9 cellular contexts compared by ENCODE assay signal in the genomic region with DNA sequence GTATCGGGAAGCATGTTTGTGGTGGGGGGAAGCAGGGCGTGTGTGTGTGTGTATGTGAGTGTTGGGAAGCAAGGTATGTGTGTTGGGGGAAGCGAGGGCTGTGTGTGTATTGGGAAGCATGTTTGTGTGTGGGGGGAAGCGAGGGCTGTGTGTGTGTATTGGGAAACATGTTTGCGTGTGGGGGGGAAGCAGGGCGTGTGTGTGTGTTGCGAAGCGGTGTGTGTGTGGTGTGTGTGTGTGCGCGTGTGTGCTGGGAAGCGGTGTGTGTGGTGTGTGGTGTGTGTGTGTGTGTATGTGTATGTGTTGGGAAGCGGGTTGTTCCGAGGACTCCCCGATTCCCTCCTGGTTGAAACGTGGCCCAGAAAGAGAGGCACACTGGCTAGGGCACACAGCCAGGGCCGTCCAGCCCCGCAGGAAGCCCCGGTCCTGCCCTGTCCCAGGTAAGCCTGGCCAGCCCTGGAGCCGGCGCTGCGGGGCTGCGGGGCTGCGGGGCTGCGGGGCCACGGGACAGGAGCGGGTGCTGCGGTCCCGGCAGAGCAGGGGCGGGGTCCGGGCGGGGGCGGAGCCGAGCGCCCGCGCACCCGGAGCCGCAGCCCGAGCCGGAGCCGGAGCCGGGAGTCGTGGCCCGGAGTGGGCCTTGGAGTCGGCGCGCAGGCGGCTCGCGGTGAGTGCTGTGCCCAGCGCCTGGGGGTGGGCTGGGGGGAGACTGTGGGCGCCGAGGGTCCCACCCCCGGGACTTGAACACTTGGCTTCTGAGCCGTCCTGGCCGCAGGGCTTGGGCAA. TPM values are rescaled to one million over a fixed set of nuclear protein-coding genes. Genes with fewer than 3 reads are reported as not detected.
A peak's percentile ranks its signal among the peaks of the same experiment; 100 is the strongest.
DNase-seq lines count a peak whose midpoint lies in the region; ATAC-seq lines count a peak whose summit lies in the region.
"Had no signal": no experiment of that assay in that cellular context is flagged by ENCODE, and none has a peak within 500 bp of the region (broad histone marks: within the 10 kb centered on the region; RNA-seq: fewer than 3 reads in every experiment).

A gene (plus strand): TSS at position 608 of the 783 bp plus-strand sequence. CDS start 5,890 bp downstream, outside the sequence.

- peaks cover 42% of the 10 kb centered on the region for H3K36me3 Mint-ChIP-seq in activated T-helper 17 cell treated with anti-CD3 and anti-CD28 coated beads, Interleukin-2, amount 50 U/mL, for 72 hours (ENCODE audit: low read depth)

- H3K27ac Mint-ChIP-seq in activated T-helper 17 cell treated with anti-CD3 and anti-CD28 coated beads, Interleukin-2, amount 50 U/mL, for 72 hours: peak within 1 kb of the TSS; percentile 98

- DNase-seq in Right ventricle myocardium inferior (ENCODE audit: missing footprints): no peak
- DNase-seq in cardiac septum (ENCODE audit: low spot score): no peak
- DNase-seq in left cardiac atrium: no peak
- DNase-seq in NK-92 (lab: John Stamatoyannopoulos, UW; ENCODE audit: unreplicated experiment): no peak
- DNase-seq in A172 (ENCODE audit: low spot score): no peak

- no peaks in the 10 kb centered on the region for H3K27me3 ChIP-seq in skeletal muscle tissue (ENCODE audit: control insufficient read depth in 3 of 3, insufficient read depth in 3 of 3, low read length in 3 of 3)
- H3K27me3 ChIP-seq: adrenal gland had no signal

- intact Hi-C loops in Right ventricle myocardium inferior (cut with DNase I): no loop called here
- intact Hi-C loops in cardiac septum (cut with DNase I): no loop called here
- intact Hi-C loops in left cardiac atrium (cut with DNase I): no loop called here

- no peaks in the 10 kb centered on the region for H3K36me3 ChIP-seq in skeletal muscle tissue (ENCODE audit: control insufficient read depth in 3 of 3, insufficient read depth in 3 of 3, low read length in 3 of 3)
- H3K36me3 ChIP-seq: adrenal gland had no signal

- H3K27ac ChIP-seq in skeletal muscle tissue (ENCODE audit: low read depth, low read length): no peak within 1 kb of the TSS
- H3K27ac ChIP-seq: adrenal gland had no signal

- H3K4me1 ChIP-seq in skeletal muscle tissue (ENCODE audit: control insufficient read depth in 3 of 3, insufficient read depth in 3 of 3, low read length in 3 of 3): peaks cover 20 to 29% (median 26%) of the 10 kb centered on the region in 3 donors

- no peaks in the 10 kb centered on the region for H3K27me3 Mint-ChIP-seq in activated T-helper 17 cell treated with anti-CD3 and anti-CD28 coated beads, Interleukin-2, amount 50 U/mL, for 72 hours

- no peaks in the 10 kb centered on the region for H3K9me3 Mint-ChIP-seq in activated T-helper 17 cell treated with anti-CD3 and anti-CD28 coated beads, Interleukin-2, amount 50 U/mL, for 72 hours

- peak within 1 kb of the TSS; percentile 48 to 57 (median 50) for H3K4me3 ChIP-seq in skeletal muscle tissue (ENCODE audit: low read length in 3 of 3)

- H3K4me1 Mint-ChIP-seq in activated T-helper 17 cell treated with anti-CD3 and anti-CD28 coated beads, Interleukin-2, amount 50 U/mL, for 72 hours: peaks cover 64% of the 10 kb centered on the region

- no peaks in the 10 kb centered on the region for H3K9me3 ChIP-seq in skeletal muscle tissue (ENCODE audit: control insufficient read depth in 3 of 3, low read length in 3 of 3)
- H3K9me3 ChIP-seq: adrenal gland had no signal

- H3K4me3 Mint-ChIP-seq in activated T-helper 17 cell treated with anti-CD3 and anti-CD28 coated beads, Interleukin-2, amount 50 U/mL, for 72 hours: peak within 1 kb of the TSS; percentile 95

- ATAC-seq in Right ventricle myocardium inferior: peak; percentile 48
- peak; percentile 1 for ATAC-seq in activated T-helper 17 cell treated with anti-CD3 and anti-CD28 coated beads, Interleukin-2, amount 50 U/mL, for 72 hours (replicated peaks)
- peak; percentile 53 to 56 for ATAC-seq in left cardiac atrium
- ATAC-seq in HG03378 (IDR thresholded peaks at IDR 0.05; ENCODE audit: unreplicated experiment): no peak

- peak within 1 kb of the TSS in 2 of 3 donors; percentile 36 to 68 for H3K9ac ChIP-seq in skeletal muscle tissue (ENCODE audit: low read depth in 1 of 3, low read length in 3 of 3)

RNA-seq across cellular contexts. Expression of the gene that starts here (rescaled TPM):
- total RNA-seq in Right ventricle myocardium inferior (0.81 TPM), cardiac septum (0.40 TPM), left cardiac atrium (1 to 10 TPM; 1.3 to 1.4 TPM), skeletal muscle tissue (0.52 TPM)
- total RNA-seq in activated T-helper 17 cell treated with anti-CD3 and anti-CD28 coated beads, Interleukin-2, amount 50 U/mL, for 72 hours: 10 to 100 TPM in 1 of 2 donors, 1 to 10 TPM in 1; 7.6 to 28.4 TPM
- total RNA-seq in A172 (2014; rRNA removed; shearing (Covaris generic)): not detected in 2 replicates

Comparison
In these comparisons a context has a peak if more than half of its experiments do, and no peak if none do; other contexts are left out.
1. Peak in ATAC-seq in Right ventricle myocardium inferior; RNA of the gene not detected or under 1 TPM.